In genomic region chr17:78235885-78236284, GRCh38 we compare ENCODE assay signal across 39 cellular contexts. TPM values are rescaled to one million over a fixed set of nuclear protein-coding genes. Genes with fewer than 3 reads are reported as not detected.
"Had no signal": no experiment of that assay in that cellular context is flagged by ENCODE, and none has a peak within 500 bp of the region (broad histone marks: within the 10 kb centered on the region; RNA-seq: fewer than 3 reads in every experiment).

No MANE protein-coding gene starts in this region.

- ATAC-seq: activated CD8-positive, alpha-beta memory T cell treated with anti-CD3 and anti-CD28 coated beads, Interleukin-2, amount 10 ng/mL, durations not matched to agents 7 days and 5 days; activated T-cell treated with anti-CD3 and anti-CD28 coated beads, Interleukin-2, amount 50 U/mL, for 72 hours; activated T-helper 17 cell treated with anti-CD3 and anti-CD28 coated beads, Interleukin-2, amount 50 U/mL, for 72 hours; body of pancreas; PC-3; T-cell had no signal

- H3K4me3 ChIP-seq: body of pancreas, breast epithelium, Peyer's patch, SJSA1 had no signal

- DNase-seq: activated CD4-positive, alpha-beta memory T cell treated with anti-CD3 and anti-CD28 coated beads, Interleukin-2, amount 10 ng/mL, durations not matched to agents 7 days and 5 days; activated CD4-positive, alpha-beta T cell treated with anti-CD3 and anti-CD28 coated beads for 1 hour; activated CD4-positive, alpha-beta T cell treated with anti-CD3 and anti-CD28 coated beads for 48 hours; activated CD4-positive, CD25-positive, alpha-beta regulatory T cell; activated CD8-positive, alpha-beta memory T cell treated with anti-CD3 and anti-CD28 coated beads for 24 hours; activated CD8-positive, alpha-beta memory T cell treated with anti-CD3 and anti-CD28 coated beads, Interleukin-2, amount 10 ng/mL, durations not matched to agents 7 days and 5 days; activated CD8-positive, alpha-beta memory T cell treated with anti-CD3 and anti-CD28 coated beads, Interleukin-2, amount 50 U/mL, for 48 hours; activated effector memory CD4-positive, alpha-beta T cell treated with anti-CD3 and anti-CD28 coated beads, Interleukin-2, amount 50 U/mL, for 16 hours; activated naive CD4-positive, alpha-beta T cell; activated naive CD4-positive, alpha-beta T cell treated with anti-CD3 and anti-CD28 coated beads, Interleukin-2, amount 50 U/mL, for 16 hours; activated naive CD8-positive, alpha-beta T cell treated with anti-CD3 and anti-CD28 coated beads for 36 hours; activated T-cell treated with anti-CD3 and anti-CD28 coated beads, Interleukin-2, amount 50 U/mL, for 72 hours; amniotic stem cell; body of pancreas; Karpas-422; KBM-7; NCI-H1105; NCI-H1417 treated with DMSO at 0.1 percent for 48 hours; NCI-H1930; NCI-H2081 treated with DMSO at 0.1 percent for 48 hours; NCI-H226; NCI-H526; NCI-H748 treated with DMSO at 0.1 percent for 48 hours; NK-92 treated with Interleukin-12 subunit alpha and Interleukin-12 subunit beta, amount 100 ng/mL, for 24 hours; PC-3; Peyer's patch; RPMI8226; SHP77 treated with DMSO at 0.1 percent for 48 hours; SK-N-SH; T-cell; T-helper 2 cell; T-helper 9 cell had no signal

- H3K36me3 ChIP-seq: breast epithelium, Peyer's patch, SJSA1 had no signal

- H3K4me1 ChIP-seq: body of pancreas, breast epithelium, SJSA1 had no signal

- H3K9me3 ChIP-seq: body of pancreas, breast epithelium, Peyer's patch, SJSA1, SK-N-SH had no signal

- H3K27ac ChIP-seq: body of pancreas, breast epithelium, Peyer's patch, SJSA1 had no signal

RNA-seq across cellular contexts. Expression of gene TMEM235, which starts 4.5 kb away (rescaled TPM):
- total RNA-seq: activated CD4-positive, alpha-beta memory T cell treated with anti-CD3 and anti-CD28 coated beads, Interleukin-2, amount 10 ng/mL, durations not matched to agents 7 days and 5 days; activated CD8-positive, alpha-beta memory T cell treated with anti-CD3 and anti-CD28 coated beads, Interleukin-2, amount 10 ng/mL, durations not matched to agents 7 days and 5 days; activated naive CD8-positive, alpha-beta T cell treated with anti-CD3 and anti-CD28 coated beads for 36 hours; activated T-cell treated with anti-CD3 and anti-CD28 coated beads, Interleukin-2, amount 50 U/mL, for 72 hours; activated T-helper 17 cell treated with anti-CD3 and anti-CD28 coated beads, Interleukin-2, amount 50 U/mL, for 72 hours; astrocyte; body of pancreas; breast epithelium; cardiac septum; MCF 10A; NCI-H460; PC-3; Peyer's patch; SJSA1; T-cell had no signal
- polyA plus RNA-seq: SK-N-SH had no signal

RNA-seq across cellular contexts. Expression of gene BIRC5, which starts 21.8 kb away (rescaled TPM):
- total RNA-seq: body of pancreas had no signal
